ENCODE assay signal across 25 cellular contexts in the genomic region with DNA sequence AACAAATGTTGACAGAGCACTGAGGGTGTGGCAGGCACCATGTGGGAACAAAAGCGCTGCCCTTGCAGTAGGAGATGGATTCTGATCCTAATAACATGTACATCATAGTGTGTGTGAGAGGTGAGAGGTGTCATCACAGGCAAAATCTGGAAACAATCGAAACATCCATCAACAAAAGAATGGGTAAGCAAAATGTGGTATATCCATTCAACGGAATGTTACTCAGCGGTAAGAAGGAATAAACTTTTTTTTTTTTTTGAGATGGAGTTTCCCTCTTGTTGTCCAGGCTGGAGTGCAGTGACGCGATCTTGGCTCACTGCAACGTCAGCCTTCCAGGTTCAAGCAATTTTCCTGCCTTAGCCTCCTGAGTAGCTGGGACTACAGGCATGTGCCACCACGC.
"Had no signal": no experiment of that assay in that cellular context is flagged by ENCODE, and none has a peak within 500 bp of the region (broad histone marks: within the 10 kb centered on the region; RNA-seq: fewer than 3 reads in every experiment).

No MANE protein-coding gene starts in this region.

- H3K9me3 ChIP-seq: neutrophil, pancreas, prostate gland, right lobe of liver, sigmoid colon, stomach, thoracic aorta, thyroid gland, upper lobe of left lung, vagina had no signal

- H3K4me1 ChIP-seq: pancreas, prostate gland, right lobe of liver, sigmoid colon, stomach, thyroid gland, tibial nerve, upper lobe of left lung, vagina had no signal

- H3K27ac ChIP-seq: neutrophil, pancreas, prostate gland, right lobe of liver, sigmoid colon, stomach, thoracic aorta, thyroid gland, tibial nerve, upper lobe of left lung, vagina had no signal

- H3K36me3 ChIP-seq: neutrophil, pancreas, prostate gland, right lobe of liver, sigmoid colon, stomach, thoracic aorta, thyroid gland, tibial nerve, upper lobe of left lung, vagina had no signal

- DNase-seq: naive thymus-derived CD8-positive, alpha-beta T cell; nephron progenitor cell; nucleus accumbens; pancreas; right cardiac atrium; right lobe of liver; sigmoid colon; small intestine; stimulated activated CD4-positive, alpha-beta T cell treated with anti-CD3 and anti-CD28 coated beads, Interleukin-15, amount 100 ng/mL, for 24 hours; stimulated activated CD4-positive, alpha-beta T cell treated with anti-CD3 and anti-CD28 coated beads, Interleukin-2, amount 100 ng/mL, for 24 hours; stimulated activated CD4-positive, alpha-beta T cell treated with anti-CD3 and anti-CD28 coated beads, Interleukin-2, amount 100 ng/mL, for 48 hours; stimulated activated CD4-positive, alpha-beta T cell treated with anti-CD3 and anti-CD28 coated beads, Interleukin-4, amount 100 ng/mL, for 24 hours; stimulated activated naive B cell treated with anti-CD40 and anti-IgM and Interleukin-4, amounts not matched to agents 10 μg/mL and 1 μg/mL and 100 μg/mL, for 72 hours; stimulated activated naive CD4-positive, alpha-beta T cell treated with Interleukin-2 at 50 U/mL for 16 hours; stomach; thyroid gland; trophoblast cell; upper lobe of left lung had no signal

- H3K4me3 ChIP-seq: pancreas, prostate gland, right lobe of liver, sigmoid colon, stomach, thoracic aorta, thyroid gland, tibial nerve, upper lobe of left lung, vagina had no signal

- H3K27me3 ChIP-seq: neutrophil, pancreas, right lobe of liver, sigmoid colon, stomach, thyroid gland, tibial nerve, upper lobe of left lung, vagina had no signal

- ATAC-seq: naive thymus-derived CD8-positive, alpha-beta T cell; natural killer cell treated with Interleukin-12 subunit alpha and Interleukin-12 subunit beta and Interleukin-15 and Interleukin-18, amount 100 ng/mL, for 72 hours; pancreas; right cardiac atrium; right lobe of liver; stimulated activated effector memory CD8-positive, alpha-beta T cell treated with anti-CD3 and anti-CD28 coated beads, Interleukin-12 subunit alpha, Interleukin-12 subunit beta, amount 100 ng/mL, for 72 hours; stimulated activated naive B cell treated with anti-CD40 and anti-IgM and Interleukin-4, amounts not matched to agents 10 μg/mL and 1 μg/mL and 100 μg/mL, for 72 hours had no signal
